Comparison of ENCODE assay signal across 8 cellular contexts in genomic region chr3:11509175-11510000, GRCh38.
DNase-seq lines count a peak whose midpoint lies in the region; ATAC-seq and TF ChIP-seq lines count a peak whose summit lies in the region.

No MANE protein-coding gene starts in this region.

- peak; percentile 73 for ATAC-seq in lung (ENCODE audit: insufficient read depth, low FRiP score)
- no peak for ATAC-seq in HG02884 (IDR thresholded peaks at IDR 0.05; ENCODE audit: unreplicated experiment)
- ATAC-seq in stimulated activated naive CD8-positive, alpha-beta T cell treated with anti-CD3 and anti-CD28 coated beads, Interleukin-15, amount 100 ng/mL, for 72 hours = no peak
- no peak for ATAC-seq in stimulated activated naive B cell treated with anti-CD40 and anti-IgM and Interleukin-4, amounts not matched to agents 10 μg/mL and 1 μg/mL and 100 μg/mL, for 72 hours (replicated peaks)

- no peaks in the 10 kb centered on the region for H3K27me3 ChIP-seq in lung (ENCODE audit: control insufficient read depth, insufficient read depth)

- H3K4me1 Mint-ChIP-seq in stimulated activated naive CD8-positive, alpha-beta T cell treated with anti-CD3 and anti-CD28 coated beads, Interleukin-15, amount 100 ng/mL, for 72 hours = peaks cover 8% of the 10 kb centered on the region
- no peaks in the 10 kb centered on the region for H3K4me1 Mint-ChIP-seq in stimulated activated naive B cell treated with anti-CD40 and anti-IgM and Interleukin-4, amounts not matched to agents 10 μg/mL and 1 μg/mL and 100 μg/mL, for 72 hours

- peaks cover 22 to 35% of the 10 kb centered on the region in 2 donors for H3K36me3 Mint-ChIP-seq in stimulated activated naive B cell treated with anti-CD40 and anti-IgM and Interleukin-4, amounts not matched to agents 10 μg/mL and 1 μg/mL and 100 μg/mL, for 72 hours

- TF ChIP-seq CTCF in lung (IDR thresholded peaks at IDR 0.05; ENCODE audit: control extremely low read depth, extremely low read depth) = no peak

- DNase-seq in DMS153 (lab: John Stamatoyannopoulos, UW) = peak; percentile 51
- peak; percentile 78 for DNase-seq in NCI-H2171 treated with DMSO at 0.1 percent for 48 hours (lab: John Stamatoyannopoulos, UW)
- peak; percentile 52 for DNase-seq in lung (ENCODE audit: low spot score)
- peak; percentile 78 for DNase-seq in ureter (ENCODE audit: low spot score)
- no peak for DNase-seq in stimulated activated naive CD8-positive, alpha-beta T cell treated with anti-CD3 and anti-CD28 coated beads, Interleukin-15, amount 100 ng/mL, for 72 hours
- no peak for DNase-seq in stimulated activated naive B cell treated with anti-CD40 and anti-IgM and Interleukin-4, amounts not matched to agents 10 μg/mL and 1 μg/mL and 100 μg/mL, for 72 hours

- H3K4me3 ChIP-seq in lung = no peak overlapping the region

- WGBS in lung, 2 donors = 35 to 67% methylated on average over 9 of the region's 9 CpGs

- no peaks in the 10 kb centered on the region for H3K9me3 Mint-ChIP-seq in stimulated activated naive CD8-positive, alpha-beta T cell treated with anti-CD3 and anti-CD28 coated beads, Interleukin-15, amount 100 ng/mL, for 72 hours
- H3K9me3 Mint-ChIP-seq in stimulated activated naive B cell treated with anti-CD40 and anti-IgM and Interleukin-4, amounts not matched to agents 10 μg/mL and 1 μg/mL and 100 μg/mL, for 72 hours = peaks cover 0 to 4% of the 10 kb centered on the region in 2 donors

- no peak overlapping the region for H3K27ac Mint-ChIP-seq in stimulated activated naive CD8-positive, alpha-beta T cell treated with anti-CD3 and anti-CD28 coated beads, Interleukin-15, amount 100 ng/mL, for 72 hours
- no peak overlapping the region for H3K27ac Mint-ChIP-seq in stimulated activated naive B cell treated with anti-CD40 and anti-IgM and Interleukin-4, amounts not matched to agents 10 μg/mL and 1 μg/mL and 100 μg/mL, for 72 hours

- H3K4me1 ChIP-seq in lung (ENCODE audit: control insufficient read depth in 2 of 2, insufficient read depth in 2 of 2, low read length in 2 of 2) = peaks cover 22 to 24% of the 10 kb centered on the region in 2 donors

- no peak overlapping the region for H3K4me3 Mint-ChIP-seq in stimulated activated naive CD8-positive, alpha-beta T cell treated with anti-CD3 and anti-CD28 coated beads, Interleukin-15, amount 100 ng/mL, for 72 hours
- H3K4me3 Mint-ChIP-seq in stimulated activated naive B cell treated with anti-CD40 and anti-IgM and Interleukin-4, amounts not matched to agents 10 μg/mL and 1 μg/mL and 100 μg/mL, for 72 hours = no peak overlapping the region

- H3K9me3 ChIP-seq in lung (ENCODE audit: control insufficient read depth in 2 of 2, insufficient read depth in 1 of 2, low read length in 1 of 2) = no peaks in the 10 kb centered on the region

- peaks cover 0 to 1% of the 10 kb centered on the region in 2 donors for H3K36me3 ChIP-seq in lung (ENCODE audit: control insufficient read depth in 2 of 2, insufficient read depth in 2 of 2, low read length in 2 of 2)

- H3K27ac ChIP-seq in cingulate gyrus (ENCODE audit: low read depth, low read length) (peak overlapping the region; percentile 52), lung (ENCODE audit: low read depth in 1 of 2, low read length in 1 of 2) (peak overlapping the region in 1 of 2 donors; percentile 62)

- H3K27me3 Mint-ChIP-seq in stimulated activated naive CD8-positive, alpha-beta T cell treated with anti-CD3 and anti-CD28 coated beads, Interleukin-15, amount 100 ng/mL, for 72 hours = no peaks in the 10 kb centered on the region
- H3K27me3 Mint-ChIP-seq in stimulated activated naive B cell treated with anti-CD40 and anti-IgM and Interleukin-4, amounts not matched to agents 10 μg/mL and 1 μg/mL and 100 μg/mL, for 72 hours = no peaks in the 10 kb centered on the region

Comparison
In these comparisons a context has a peak if more than half of its experiments do, and no peak if none do; other contexts are left out.
1. DNase-seq: peak in DMS153 (single experiment), NCI-H2171 treated with DMSO at 0.1 percent for 48 hours (single experiment), lung (single experiment) and ureter (single experiment); none in stimulated activated naive CD8-positive, alpha-beta T cell treated with anti-CD3 and anti-CD28 coated beads, Interleukin-15, amount 100 ng/mL, for 72 hours (0 of 2) and stimulated activated naive B cell treated with anti-CD40 and anti-IgM and Interleukin-4, amounts not matched to agents 10 μg/mL and 1 μg/mL and 100 μg/mL, for 72 hours (single experiment).